15 cellular contexts compared by ENCODE assay signal in the genomic region with DNA sequence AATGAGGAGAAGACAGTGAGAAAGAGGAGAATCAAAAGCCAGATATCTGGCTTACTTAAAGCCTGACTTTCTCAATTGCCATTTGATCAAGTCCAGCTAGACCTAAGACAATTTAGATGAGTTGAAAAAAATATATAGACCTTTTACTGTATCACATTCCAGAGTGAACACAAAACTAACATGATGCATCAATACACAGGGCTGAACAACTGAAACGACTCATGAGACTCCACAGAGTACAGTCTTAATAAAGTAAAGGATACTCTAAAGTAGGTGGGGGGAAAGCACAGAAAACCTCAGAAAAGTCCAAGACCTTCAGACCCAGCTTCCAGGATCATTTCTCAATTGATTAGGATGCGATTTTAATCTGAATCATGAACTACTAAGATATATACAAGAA.
DNase-seq lines count a peak whose midpoint lies in the region; ATAC-seq and TF ChIP-seq lines count a peak whose summit lies in the region.
"Had no signal": no experiment of that assay in that cellular context is flagged by ENCODE, and none has a peak within 500 bp of the region (broad histone marks: within the 10 kb centered on the region; RNA-seq: fewer than 3 reads in every experiment).

No MANE protein-coding gene starts in this region.

- H3K79me2 ChIP-seq in GM23248 (ENCODE audit: insufficient read depth) = no peaks in the 10 kb centered on the region
- no peaks in the 10 kb centered on the region for H3K79me2 ChIP-seq in mammary epithelial cell (ENCODE audit: insufficient read depth, low read length)
- H3K79me2 ChIP-seq in smooth muscle cell (ENCODE audit: low read depth) = no peaks in the 10 kb centered on the region

- H4K20me1 ChIP-seq in GM23248 (ENCODE audit: insufficient read depth) (no peaks in the 10 kb centered on the region), mammary epithelial cell (ENCODE audit: insufficient read depth, low read length) (no peaks in the 10 kb centered on the region), smooth muscle cell (ENCODE audit: low read depth) (no peaks in the 10 kb centered on the region)

- no peaks in the 10 kb centered on the region for H3F3A ChIP-seq in GM23248 (ENCODE audit: insufficient read depth)
- no peaks in the 10 kb centered on the region for H3F3A ChIP-seq in smooth muscle cell (ENCODE audit: low read depth)

- no peak for TF ChIP-seq POLR2A in ovary (IDR thresholded peaks at IDR 0.05)

- peak; percentile 12 for DNase-seq in GM23248
- DNase-seq in mammary epithelial cell = peak; percentile 51
- peak in 1 of 2 donors; percentile 30 for DNase-seq in foreskin keratinocyte
- DNase-seq in smooth muscle cell (lab: John Stamatoyannopoulos, UW; ENCODE audit: unreplicated experiment) = no peak
- no peak for DNase-seq in ovary
- no peak for DNase-seq in SKM-1 (lab: John Stamatoyannopoulos, UW; ENCODE audit: unreplicated experiment)
- DNase-seq in NCI-H226 = no peak
- DNase-seq: AML-193; Caco-2; CD4-positive, alpha-beta T cell; DMS79; GDM1 had no signal

- intact Hi-C loops in mammary epithelial cell (cut with micrococcal nuclease) (loop anchor here (5.0 kb wide), 5 partner anchors 88 to 503 kb away; partner anchors contain the start of gene TNKS1BP1), ovary (cut with DNase I) (loop anchor here in 3 of 4 donors (5.0 to 10.0 kb wide), 2 partner anchors 403 to 411 kb away; no protein-coding TSS in a partner anchor)

- no peak overlapping the region for H2AFZ ChIP-seq in GM23248
- no peak overlapping the region for H2AFZ ChIP-seq in mammary epithelial cell (ENCODE audit: low read depth, low read length)
- peak overlapping the region; percentile 29 for H2AFZ ChIP-seq in smooth muscle cell (ENCODE audit: low read depth)

- 38% methylated on average over 2 of the region's 2 CpGs for WGBS in GM23248 (ENCODE audit: low coverage in 1 of 2, low lambda C conversion rate in 2 of 2, missing lambda C conversion rate in 2 of 2), 2 experiments
- 66% methylated on average over 2 of the region's 2 CpGs for WGBS in mammary epithelial cell (ENCODE audit: low coverage, missing lambda C conversion rate)
- WGBS in smooth muscle cell (ENCODE audit: low lambda C conversion rate) = 79% methylated on average over 2 of the region's 2 CpGs
- WGBS in ovary, 3 donors = 59 to 80% (median 70%) methylated on average over 2 of the region's 2 CpGs

- in situ Hi-C loops in GM23248 (cut with MboI) = loop anchor here (5.0 kb wide), 1 partner anchor 398 kb away; no protein-coding TSS in a partner anchor
- in situ Hi-C loops in mammary epithelial cell (cut with MboI; ENCODE audit: low sequenced_read_pairs in 2 of 2) = loop anchor here (5.0 to 25.0 kb wide), 4 partner anchors 268 to 408 kb away; no protein-coding TSS in a partner anchor

- ATAC-seq in foreskin keratinocyte = peak; percentile 70
- ATAC-seq: HepG2 had no signal

- no peak overlapping the region for H3K4me2 ChIP-seq in GM23248 (ENCODE audit: unreplicated experiment)
- no peak overlapping the region for H3K4me2 ChIP-seq in mammary epithelial cell (ENCODE audit: insufficient read depth, low read depth, low read length)
- H3K4me2 ChIP-seq in smooth muscle cell = no peak overlapping the region

- dilution Hi-C loops in mammary epithelial cell (cut with HindIII; ENCODE audit: low sequenced_read_pairs) = loop anchor here (10.0 kb wide), 5 partner anchors 61 to 481 kb away; partner anchors contain the start of gene TNKS1BP1

- H3K4me1 ChIP-seq in GM23248 (ENCODE audit: insufficient read depth) (no peaks in the 10 kb centered on the region), mammary epithelial cell (ENCODE audit: insufficient read depth, low read length) (peaks cover 37% of the 10 kb centered on the region), foreskin keratinocyte (peaks cover 4% of the 10 kb centered on the region), smooth muscle cell (ENCODE audit: low read depth) (peaks cover 5% of the 10 kb centered on the region), ovary (ENCODE audit: insufficient read depth) (no peaks in the 10 kb centered on the region)
- H3K4me1 ChIP-seq: Caco-2, HAP-1 had no signal

- no peak for TF ChIP-seq EP300 in ovary (IDR thresholded peaks at IDR 0.05)

- no peak overlapping the region for H3K9ac ChIP-seq in GM23248
- H3K9ac ChIP-seq in mammary epithelial cell (ENCODE audit: insufficient read depth, low read length) = no peak overlapping the region
- no peak overlapping the region for H3K9ac ChIP-seq in smooth muscle cell (ENCODE audit: low read depth)

- H3K27me3 ChIP-seq in GM23248 (replicated peaks; ENCODE audit: insufficient read depth) = peaks cover 22% of the 10 kb centered on the region
- H3K27me3 ChIP-seq in mammary epithelial cell (ENCODE audit: insufficient read depth, low read length) = no peaks in the 10 kb centered on the region
- H3K27me3 ChIP-seq in foreskin keratinocyte = no peaks in the 10 kb centered on the region
- no peaks in the 10 kb centered on the region for H3K27me3 ChIP-seq in smooth muscle cell (ENCODE audit: low read depth)
- no peaks in the 10 kb centered on the region for H3K27me3 ChIP-seq in ovary

- no TSS peak for BruUV-seq in mammary epithelial cell (replicated peaks; lab: Mats Ljungman, UMichigan)

- H3K4me3 ChIP-seq in GM23248 = no peak overlapping the region
- no peak overlapping the region for H3K4me3 ChIP-seq in mammary epithelial cell (replicated peaks in 1 of 3; ENCODE audit: insufficient read depth in 1 of 3, low read depth in 2 of 3, low read length in 3 of 3)
- H3K4me3 ChIP-seq in smooth muscle cell = no peak overlapping the region
- no peak overlapping the region for H3K4me3 ChIP-seq in ovary
- H3K4me3 ChIP-seq: HAP-1 had no signal

- H3K9me3 ChIP-seq in GM23248 (ENCODE audit: low read depth) (no peaks in the 10 kb centered on the region), mammary epithelial cell (replicated peaks; ENCODE audit: insufficient read depth, low read length) (no peaks in the 10 kb centered on the region), smooth muscle cell (replicated peaks; ENCODE audit: low read depth) (no peaks in the 10 kb centered on the region), ovary (no peaks in the 10 kb centered on the region)
- H3K9me3 ChIP-seq: Caco-2, HAP-1 had no signal

- CTCF ChIA-PET in mammary epithelial cell (lab: Charles Lee; ENCODE audit: low non-redundant PET) = interaction anchor here (0.7 kb wide), 3 partner anchors 93 to 431 kb away, joined by 3 to 4 read pairs (median 3); no protein-coding TSS in a partner anchor

- H3K27ac ChIP-seq in GM23248 (no peak overlapping the region), mammary epithelial cell (ENCODE audit: insufficient read depth, low read depth, low read length) (no peak overlapping the region), foreskin keratinocyte (no peak overlapping the region), smooth muscle cell (ENCODE audit: low read depth) (no peak overlapping the region), ovary (no peak overlapping the region)
- H3K27ac ChIP-seq: C4-2B had no signal

- H3K9me2 ChIP-seq in GM23248 (ENCODE audit: insufficient read depth) = no peaks in the 10 kb centered on the region

- no peak for TF ChIP-seq CTCF in mammary epithelial cell (conservative IDR thresholded peaks at IDR 0.05 in 1 of 2, IDR thresholded peaks at IDR 0.05 in 1 of 2; ENCODE audit: extremely low read depth in 1 of 2, insufficient read depth in 1 of 2, low read depth in 1 of 2, low read length in 2 of 2)
- no peak for TF ChIP-seq CTCF in foreskin keratinocyte (conservative IDR thresholded peaks at IDR 0.05)
- no peak for TF ChIP-seq CTCF in smooth muscle cell (IDR thresholded peaks at IDR 0.05; ENCODE audit: borderline replicate concordance, insufficient read depth, poor library complexity, severe bottlenecking)
- no peak for TF ChIP-seq CTCF in ovary (IDR thresholded peaks at IDR 0.05)

- no peaks in the 10 kb centered on the region for H3K36me3 ChIP-seq in GM23248 (ENCODE audit: low read depth)
- no peaks in the 10 kb centered on the region for H3K36me3 ChIP-seq in mammary epithelial cell (ENCODE audit: insufficient read depth, low read length)
- H3K36me3 ChIP-seq in smooth muscle cell (ENCODE audit: low read depth) = no peaks in the 10 kb centered on the region
- no peaks in the 10 kb centered on the region for H3K36me3 ChIP-seq in ovary
- H3K36me3 ChIP-seq: HAP-1 had no signal

Comparison
In these comparisons a context has a peak if more than half of its experiments do, and no peak if none do; other contexts are left out.
1. DNase-seq: peak in GM23248 (single experiment) and mammary epithelial cell (single experiment); none in smooth muscle cell (single experiment), ovary (0 of 5), SKM-1 (single experiment) and NCI-H226 (single experiment).